8 cellular contexts compared by ENCODE assay signal in genomic region chr5:108748354-108749129, GRCh38. TPM values are rescaled to one million over a fixed set of nuclear protein-coding genes. Genes with fewer than 3 reads are reported as not detected.
DNase-seq lines count a peak whose midpoint lies in the region; ATAC-seq and TF ChIP-seq lines count a peak whose summit lies in the region.

No MANE protein-coding gene starts in this region.

- intact Hi-C loops in activated T-helper 2 cell treated with anti-CD3 and anti-CD28 coated beads, Interferon-gamma antibody, Interleukin-2, Interleukin-4, amounts not matched to agents 10 μg/mL and 5 μg/mL and 100 μg/mL, durations not matched to agents 14 hours and 24 hours and 36 hours (cut with micrococcal nuclease): loop anchor here (1.0 to 5.0 kb wide), 7 partner anchors 20 to 942 kb away; partner anchors contain the start of gene FBXL17

- H3K9me3 ChIP-seq in KOPT-K1 (ENCODE audit: insufficient read depth, low read length, poor library complexity, severe bottlenecking): no peaks in the 10 kb centered on the region

- DNase-seq in Daoy (ENCODE audit: low read depth) (peak; percentile 100), RKO (ENCODE audit: low spot score) (peak; percentile 98), fibroblast of mammary gland (ENCODE audit: low read depth) (peak; percentile 98)
- peak; percentile 96 for DNase-seq in activated T-helper 2 cell treated with anti-CD3 and anti-CD28 coated beads, Interferon-gamma antibody, Interleukin-2, Interleukin-4, amounts not matched to agents 10 μg/mL and 5 μg/mL and 100 μg/mL, durations not matched to agents 14 hours and 24 hours and 36 hours (ENCODE audit: low spot score)
- DNase-seq in naive thymus-derived CD8-positive, alpha-beta T cell: peak; percentile 93 to 100 (median 98)
- DNase-seq in stimulated activated naive CD4-positive, alpha-beta T cell (lab: John Stamatoyannopoulos, UW): peak; percentile 96 to 98 (median 96)

- peak overlapping the region; percentile 78 for H3K27ac ChIP-seq in KOPT-K1 (ENCODE audit: low read depth, low read length, poor library complexity, severe bottlenecking)

- H3K4me3 Mint-ChIP-seq in activated T-helper 2 cell treated with anti-CD3 and anti-CD28 coated beads, Interferon-gamma antibody, Interleukin-2, Interleukin-4, amounts not matched to agents 10 μg/mL and 5 μg/mL and 100 μg/mL, durations not matched to agents 14 hours and 24 hours and 36 hours (ENCODE audit: low read depth): peak overlapping the region; percentile 86
- peak overlapping the region; percentile 87 to 96 (median 92) for H3K4me3 Mint-ChIP-seq in naive thymus-derived CD8-positive, alpha-beta T cell

- peaks cover 15% of the 10 kb centered on the region for H3K4me1 Mint-ChIP-seq in activated T-helper 2 cell treated with anti-CD3 and anti-CD28 coated beads, Interferon-gamma antibody, Interleukin-2, Interleukin-4, amounts not matched to agents 10 μg/mL and 5 μg/mL and 100 μg/mL, durations not matched to agents 14 hours and 24 hours and 36 hours (ENCODE audit: low read depth)
- peaks cover 8 to 24% (median 17%) of the 10 kb centered on the region in 4 donors for H3K4me1 Mint-ChIP-seq in naive thymus-derived CD8-positive, alpha-beta T cell

- peak overlapping the region; percentile 86 for H3K4me3 ChIP-seq in fibroblast of mammary gland (ENCODE audit: control insufficient read depth, low read depth, low read length)

- no peak for TF ChIP-seq CTCF in fibroblast of mammary gland (conservative IDR thresholded peaks at IDR 0.05; ENCODE audit: control insufficient read depth, insufficient read depth, low read depth, low read length)

- H3K36me3 Mint-ChIP-seq in activated T-helper 2 cell treated with anti-CD3 and anti-CD28 coated beads, Interferon-gamma antibody, Interleukin-2, Interleukin-4, amounts not matched to agents 10 μg/mL and 5 μg/mL and 100 μg/mL, durations not matched to agents 14 hours and 24 hours and 36 hours (ENCODE audit: low read depth): no peaks in the 10 kb centered on the region
- no peaks in the 10 kb centered on the region for H3K36me3 Mint-ChIP-seq in naive thymus-derived CD8-positive, alpha-beta T cell

- ATAC-seq in GM21786 (IDR thresholded peaks at IDR 0.05; ENCODE audit: unreplicated experiment): peak; percentile 93
- peak; percentile 92 to 94 for ATAC-seq in naive thymus-derived CD8-positive, alpha-beta T cell

- no peaks in the 10 kb centered on the region for H3K9me3 Mint-ChIP-seq in activated T-helper 2 cell treated with anti-CD3 and anti-CD28 coated beads, Interferon-gamma antibody, Interleukin-2, Interleukin-4, amounts not matched to agents 10 μg/mL and 5 μg/mL and 100 μg/mL, durations not matched to agents 14 hours and 24 hours and 36 hours
- no peaks in the 10 kb centered on the region for H3K9me3 Mint-ChIP-seq in naive thymus-derived CD8-positive, alpha-beta T cell

- peak overlapping the region; percentile 84 for H3K27ac Mint-ChIP-seq in activated T-helper 2 cell treated with anti-CD3 and anti-CD28 coated beads, Interferon-gamma antibody, Interleukin-2, Interleukin-4, amounts not matched to agents 10 μg/mL and 5 μg/mL and 100 μg/mL, durations not matched to agents 14 hours and 24 hours and 36 hours
- H3K27ac Mint-ChIP-seq in naive thymus-derived CD8-positive, alpha-beta T cell: peak overlapping the region; percentile 77 to 97 (median 94)

- no peaks in the 10 kb centered on the region for H3K36me3 ChIP-seq in KOPT-K1 (ENCODE audit: insufficient read depth, low read length)

- H3K27me3 Mint-ChIP-seq in activated T-helper 2 cell treated with anti-CD3 and anti-CD28 coated beads, Interferon-gamma antibody, Interleukin-2, Interleukin-4, amounts not matched to agents 10 μg/mL and 5 μg/mL and 100 μg/mL, durations not matched to agents 14 hours and 24 hours and 36 hours (ENCODE audit: low read depth): peaks cover 27% of the 10 kb centered on the region
- H3K27me3 Mint-ChIP-seq in naive thymus-derived CD8-positive, alpha-beta T cell: no peaks in the 10 kb centered on the region

- POLR2A ChIA-PET in naive thymus-derived CD8-positive, alpha-beta T cell (lab: Charles Lee): interaction anchor here (1.3 to 1.4 kb wide), 3 partner anchors 19 to 366 kb away, joined by 3 to 8 read pairs (median 5); partner anchors contain the start of gene FBXL17

RNA-seq across cellular contexts. Expression of gene FER, which starts 0.8 kb away (rescaled TPM):
- total RNA-seq in Daoy (2014; rRNA removed; shearing (Covaris generic)): 21.0 and 37.1 TPM in 2 replicates
- total RNA-seq in activated T-helper 2 cell treated with anti-CD3 and anti-CD28 coated beads, Interferon-gamma antibody, Interleukin-2, Interleukin-4, amounts not matched to agents 10 μg/mL and 5 μg/mL and 100 μg/mL, durations not matched to agents 14 hours and 24 hours and 36 hours: 7.0 and 7.3 TPM in 2 replicates
- 10 to 100 TPM; 11.4 to 13.8 TPM for total RNA-seq in naive thymus-derived CD8-positive, alpha-beta T cell
- 10 to 100 TPM in 1 of 3 donors, 1 to 10 TPM in 2; 8.8 to 15.0 (median 8.9) TPM for polyA plus RNA-seq in naive thymus-derived CD8-positive, alpha-beta T cell

Comparison
In these comparisons a context has a peak if more than half of its experiments do, and no peak if none do; other contexts are left out.
1. Peak in every context shown above with its lines: DNase-seq, ATAC-seq, H3K4me3 ChIP-seq and H3K27ac ChIP-seq.